ENCODE assay signal across 26 cellular contexts in genomic region chr4:109879081-109879480, GRCh38. TPM values are rescaled to one million over a fixed set of nuclear protein-coding genes. Genes with fewer than 3 reads are reported as not detected.
"Had no signal": no experiment of that assay in that cellular context is flagged by ENCODE, and none has a peak within 500 bp of the region (broad histone marks: within the 10 kb centered on the region; RNA-seq: fewer than 3 reads in every experiment).

No MANE protein-coding gene starts in this region.

- H3K9me3 Mint-ChIP-seq: activated CD4-positive, alpha-beta T cell treated with anti-CD3 and anti-CD28 coated beads, Interleukin-2, amount 10 ng/mL, durations not matched to agents 7 days and 5 days; activated T-cell treated with anti-CD3 and anti-CD28 coated beads, Interleukin-2, amount 50 U/mL, for 24 hours; activated T-helper 17 cell treated with anti-CD3 and anti-CD28 coated beads, Interleukin-2, amount 50 U/mL, for 72 hours; dendritic cell treated with granulocyte-macrophage colony-stimulating factor and Interleukin-4, amounts not matched to agents 40 ng/mL and 50 ng/mL, for 4 days; naive thymus-derived CD4-positive, alpha-beta T cell; stimulated activated memory B cell treated with anti-CD40 and anti-IgM and Interleukin-4, amounts not matched to agents 10 μg/mL and 1 μg/mL and 100 μg/mL, for 72 hours; T-cell had no signal

- ATAC-seq: activated naive CD4-positive, alpha-beta T cell treated with anti-CD3 and anti-CD28 coated beads, Interleukin-2, amount 50 U/mL, for 72 hours; activated T-helper 17 cell treated with anti-CD3 and anti-CD28 coated beads, Interleukin-2, amount 50 U/mL, for 72 hours; foreskin keratinocyte; naive thymus-derived CD4-positive, alpha-beta T cell; T-cell had no signal

- H3K36me3 Mint-ChIP-seq: activated naive CD4-positive, alpha-beta T cell treated with anti-CD3 and anti-CD28 coated beads, Interleukin-2, amount 50 U/mL, for 72 hours; naive thymus-derived CD4-positive, alpha-beta T cell; stimulated activated memory B cell treated with anti-CD40 and anti-IgM and Interleukin-4, amounts not matched to agents 10 μg/mL and 1 μg/mL and 100 μg/mL, for 72 hours; T-cell had no signal

- H3K4me3 Mint-ChIP-seq: activated CD4-positive, alpha-beta T cell treated with anti-CD3 and anti-CD28 coated beads, Interleukin-2, amount 10 ng/mL, durations not matched to agents 7 days and 5 days; activated T-cell treated with anti-CD3 and anti-CD28 coated beads, Interleukin-2, amount 50 U/mL, for 24 hours; activated T-helper 17 cell treated with anti-CD3 and anti-CD28 coated beads, Interleukin-2, amount 50 U/mL, for 72 hours; dendritic cell treated with granulocyte-macrophage colony-stimulating factor and Interleukin-4, amounts not matched to agents 40 ng/mL and 50 ng/mL, for 4 days; naive thymus-derived CD4-positive, alpha-beta T cell; stimulated activated memory B cell treated with anti-CD40 and anti-IgM and Interleukin-4, amounts not matched to agents 10 μg/mL and 1 μg/mL and 100 μg/mL, for 72 hours; T-cell had no signal

- H3K9me3 ChIP-seq: psoas muscle, right atrium auricular region, thoracic aorta, upper lobe of left lung had no signal

- H3K4me1 ChIP-seq: foreskin keratinocyte, right atrium auricular region, upper lobe of left lung had no signal

- H3K27ac ChIP-seq: brain microvascular endothelial cell, foreskin keratinocyte, psoas muscle, right atrium auricular region, skin epidermis, thoracic aorta, upper lobe of left lung, WERI-Rb-1 had no signal

- H3K4me3 ChIP-seq: lung, psoas muscle, right atrium auricular region, skin epidermis, thoracic aorta, upper lobe of left lung had no signal

- H3K27me3 Mint-ChIP-seq: dendritic cell treated with granulocyte-macrophage colony-stimulating factor and Interleukin-4, amounts not matched to agents 40 ng/mL and 50 ng/mL, for 4 days had no signal

- H3K4me1 Mint-ChIP-seq: activated CD4-positive, alpha-beta T cell treated with anti-CD3 and anti-CD28 coated beads, Interleukin-2, amount 10 ng/mL, durations not matched to agents 7 days and 5 days; activated T-helper 17 cell treated with anti-CD3 and anti-CD28 coated beads, Interleukin-2, amount 50 U/mL, for 72 hours; naive thymus-derived CD4-positive, alpha-beta T cell; stimulated activated memory B cell treated with anti-CD40 and anti-IgM and Interleukin-4, amounts not matched to agents 10 μg/mL and 1 μg/mL and 100 μg/mL, for 72 hours; T-cell had no signal

- DNase-seq: activated CD4-positive, alpha-beta T cell treated with anti-CD3 and anti-CD28 coated beads, Interleukin-2, amount 10 ng/mL, durations not matched to agents 7 days and 5 days; activated CD4-positive, CD25-positive, alpha-beta regulatory T cell treated with anti-CD3 and anti-CD28 coated beads, Interleukin-2, amount 50 U/mL, for 72 hours; activated CD8-positive, alpha-beta memory T cell treated with anti-CD3 and anti-CD28 coated beads, Interleukin-2, amount 50 U/mL, for 4 hours; activated T-cell treated with anti-CD3 and anti-CD28 coated beads, Interleukin-2, amount 50 U/mL, for 24 hours; aorta; brain microvascular endothelial cell; caudate nucleus; effector CD4-positive, alpha-beta T cell; foreskin keratinocyte; kidney; naive thymus-derived CD4-positive, alpha-beta T cell; psoas muscle; T-cell; upper lobe of left lung; WERI-Rb-1 had no signal

- H3K27me3 ChIP-seq: brain microvascular endothelial cell, foreskin keratinocyte, right atrium auricular region, upper lobe of left lung had no signal

- H3K36me3 ChIP-seq: brain microvascular endothelial cell, right atrium auricular region, thoracic aorta, upper lobe of left lung, WERI-Rb-1 had no signal

- H3K27ac Mint-ChIP-seq: activated CD4-positive, alpha-beta T cell treated with anti-CD3 and anti-CD28 coated beads, Interleukin-2, amount 10 ng/mL, durations not matched to agents 7 days and 5 days; activated naive CD4-positive, alpha-beta T cell treated with anti-CD3 and anti-CD28 coated beads, Interleukin-2, amount 50 U/mL, for 72 hours; activated T-cell treated with anti-CD3 and anti-CD28 coated beads, Interleukin-2, amount 50 U/mL, for 24 hours; activated T-helper 17 cell treated with anti-CD3 and anti-CD28 coated beads, Interleukin-2, amount 50 U/mL, for 72 hours; dendritic cell treated with granulocyte-macrophage colony-stimulating factor and Interleukin-4, amounts not matched to agents 40 ng/mL and 50 ng/mL, for 4 days; naive thymus-derived CD4-positive, alpha-beta T cell; stimulated activated memory B cell treated with anti-CD40 and anti-IgM and Interleukin-4, amounts not matched to agents 10 μg/mL and 1 μg/mL and 100 μg/mL, for 72 hours; T-cell had no signal

RNA-seq across cellular contexts. Expression of gene EGF, which starts 33.6 kb away (rescaled TPM):
- total RNA-seq: activated CD4-positive, alpha-beta T cell treated with anti-CD3 and anti-CD28 coated beads, Interleukin-2, amount 10 ng/mL, durations not matched to agents 7 days and 5 days; activated naive CD4-positive, alpha-beta T cell treated with anti-CD3 and anti-CD28 coated beads, Interleukin-2, amount 50 U/mL, for 72 hours; activated T-helper 17 cell treated with anti-CD3 and anti-CD28 coated beads, Interleukin-2, amount 50 U/mL, for 72 hours; mesenteric fat pad; osteocyte; thoracic aorta had no signal
- polyA plus RNA-seq: naive thymus-derived CD4-positive, alpha-beta T cell had no signal

RNA-seq across cellular contexts. Expression of gene RRH, which starts 51.3 kb away (rescaled TPM):
- total RNA-seq: foreskin keratinocyte, glomerular endothelial cell, mesenteric fat pad, osteocyte, right atrium auricular region had no signal
- polyA plus RNA-seq: aorta; naive thymus-derived CD4-positive, alpha-beta T cell had no signal
